8 cellular contexts compared by ENCODE assay signal in the genomic region with DNA sequence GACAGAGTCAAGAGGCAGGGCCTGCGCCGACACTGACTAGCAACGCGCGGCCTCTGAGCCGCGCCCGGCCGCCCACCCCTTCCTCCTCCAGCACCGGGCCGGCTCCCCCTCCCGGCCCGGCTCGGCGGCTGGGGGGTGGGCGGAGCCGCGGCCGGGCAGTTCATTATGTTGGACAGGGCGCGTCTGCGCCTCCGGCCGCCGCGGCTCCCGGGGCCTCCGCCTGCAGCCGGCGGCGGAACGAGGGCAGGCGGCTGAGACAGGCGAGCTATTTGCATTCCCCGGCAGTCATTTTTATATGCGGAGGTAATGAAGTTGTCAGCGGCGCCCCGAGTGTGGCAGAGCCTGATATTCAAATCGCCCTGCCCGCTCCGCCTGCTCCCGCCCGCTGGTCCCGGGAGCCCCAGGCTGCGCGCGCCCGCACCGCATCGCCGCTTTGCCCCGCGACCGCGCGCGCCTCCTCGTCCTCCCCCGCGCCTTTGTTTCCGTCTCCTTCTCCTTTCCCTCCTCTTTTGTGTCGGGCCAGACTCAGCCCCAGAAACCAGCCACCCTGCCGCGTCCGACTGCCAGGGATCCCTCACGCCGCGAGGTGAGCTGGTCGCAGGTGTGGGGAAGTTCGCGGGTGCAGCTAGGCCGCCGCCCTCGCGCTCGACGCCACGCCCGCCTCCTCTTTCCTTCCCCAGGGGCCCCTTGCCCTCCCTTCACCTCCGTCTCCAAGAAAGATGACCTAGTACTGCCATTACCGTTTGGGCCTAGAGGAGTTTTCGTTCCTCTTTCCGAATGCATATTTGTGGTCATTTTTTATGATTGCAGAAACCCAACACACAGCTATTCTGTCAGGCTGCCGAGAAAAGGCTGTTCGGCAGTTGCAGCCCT.
A peak's percentile ranks its signal among the peaks of the same experiment; 100 is the strongest.
DNase-seq lines count a peak whose midpoint lies in the region; ATAC-seq and TF ChIP-seq lines count a peak whose summit lies in the region.

No MANE protein-coding gene starts in this region.

- H3K4me3 ChIP-seq in epithelial cell of esophagus (ENCODE audit: low read length), result peak overlapping the region; percentile 36

- no peaks in the 10 kb centered on the region for H3K9me3 Mint-ChIP-seq in activated CD4-positive, alpha-beta T cell treated with anti-CD3 and anti-CD28 coated beads, Interleukin-2, amount 10 ng/mL, durations not matched to agents 7 days and 5 days

- DNase-seq in NCI-H2171 treated with DMSO at 0.1 percent for 48 hours (lab: John Stamatoyannopoulos, UW), result peak; percentile 83
- DNase-seq in activated CD4-positive, alpha-beta T cell treated with anti-CD3 and anti-CD28 coated beads, Interleukin-2, amount 10 ng/mL, durations not matched to agents 7 days and 5 days, result peak; percentile 9
- peak; percentile 35 for DNase-seq in epithelial cell of esophagus (ENCODE audit: low read depth)
- DNase-seq in midbrain (lab: John Stamatoyannopoulos, UW), result peak; percentile 66
- peak; percentile 57 for DNase-seq in stimulated activated naive CD8-positive, alpha-beta T cell treated with anti-CD3 and anti-CD28 coated beads, Interleukin-15, Interleukin-2, amounts not matched to agents 100 U/mL and 50 U/mL, for 24 hours

- peaks cover 13% of the 10 kb centered on the region for H3K4me1 Mint-ChIP-seq in activated CD4-positive, alpha-beta T cell treated with anti-CD3 and anti-CD28 coated beads, Interleukin-2, amount 10 ng/mL, durations not matched to agents 7 days and 5 days

- H3K27ac Mint-ChIP-seq in activated CD4-positive, alpha-beta T cell treated with anti-CD3 and anti-CD28 coated beads, Interleukin-2, amount 10 ng/mL, durations not matched to agents 7 days and 5 days, result no peak overlapping the region

- CTCF ChIA-PET in activated CD4-positive, alpha-beta T cell treated with anti-CD3 and anti-CD28 coated beads, Interleukin-2, amount 10 ng/mL, durations not matched to agents 7 days and 5 days (lab: Charles Lee), result interaction anchor here (1.0 to 1.5 kb wide), 4 partner anchors 8 to 29 kb away, joined by 4 to 5 read pairs (median 4); no protein-coding TSS in a partner anchor

- peak overlapping the region; percentile 80 for H3K4me3 Mint-ChIP-seq in activated CD4-positive, alpha-beta T cell treated with anti-CD3 and anti-CD28 coated beads, Interleukin-2, amount 10 ng/mL, durations not matched to agents 7 days and 5 days

- peak overlapping the region; percentile 58 for H3K27ac ChIP-seq in C4-2B

- POLR2A ChIA-PET in activated CD4-positive, alpha-beta T cell treated with anti-CD3 and anti-CD28 coated beads, Interleukin-2, amount 10 ng/mL, durations not matched to agents 7 days and 5 days (lab: Charles Lee), result interaction anchor here (0.6 kb wide), 1 partner anchor 105 kb away, joined by 3 read pairs; no protein-coding TSS in a partner anchor

- ATAC-seq in GM18907 (IDR thresholded peaks at IDR 0.05; ENCODE audit: unreplicated experiment), result peak; percentile 89
- ATAC-seq in HG03066 (IDR thresholded peaks at IDR 0.05; ENCODE audit: low read depth, unreplicated experiment), result peak; percentile 90
- ATAC-seq in stimulated activated naive CD8-positive, alpha-beta T cell treated with anti-CD3 and anti-CD28 coated beads, Interleukin-15, Interleukin-2, amounts not matched to agents 100 U/mL and 50 U/mL, for 24 hours, result peak; percentile 71

- no peak for TF ChIP-seq CTCF in C4-2B (conservative IDR thresholded peaks at IDR 0.05)
- TF ChIP-seq CTCF in epithelial cell of esophagus (IDR thresholded peaks at IDR 0.05; ENCODE audit: insufficient read depth, low read depth, low read length, missing control alignments), result no peak

- H3K36me3 Mint-ChIP-seq in activated CD4-positive, alpha-beta T cell treated with anti-CD3 and anti-CD28 coated beads, Interleukin-2, amount 10 ng/mL, durations not matched to agents 7 days and 5 days (ENCODE audit: low read depth), result peaks cover 1% of the 10 kb centered on the region

- H3K27me3 Mint-ChIP-seq in activated CD4-positive, alpha-beta T cell treated with anti-CD3 and anti-CD28 coated beads, Interleukin-2, amount 10 ng/mL, durations not matched to agents 7 days and 5 days, result peaks cover 56% of the 10 kb centered on the region

Comparison
In these comparisons a context has a peak if more than half of its experiments do, and no peak if none do; other contexts are left out.
1. Peak in every context shown above with its lines: DNase-seq, ATAC-seq, H3K4me3 ChIP-seq and H3K27ac ChIP-seq.
2. DNase-seq: peak in every context shown above with its lines; median percentile 83 in NCI-H2171 treated with DMSO at 0.1 percent for 48 hours; 66 in midbrain; 57 in stimulated activated naive CD8-positive, alpha-beta T cell treated with anti-CD3 and anti-CD28 coated beads, Interleukin-15, Interleukin-2, amounts not matched to agents 100 U/mL and 50 U/mL, for 24 hours; 35 in epithelial cell of esophagus; 9 in activated CD4-positive, alpha-beta T cell treated with anti-CD3 and anti-CD28 coated beads, Interleukin-2, amount 10 ng/mL, durations not matched to agents 7 days and 5 days.